18 cellular contexts compared by ENCODE assay signal in genomic region chr7:153432056-153432455, GRCh38.
DNase-seq lines count a peak whose midpoint lies in the region; ATAC-seq, FAIRE-seq and TF ChIP-seq lines count a peak whose summit lies in the region.
"Had no signal": no experiment of that assay in that cellular context is flagged by ENCODE, and none has a peak within 500 bp of the region (broad histone marks: within the 10 kb centered on the region; RNA-seq: fewer than 3 reads in every experiment).

No MANE protein-coding gene starts in this region.

- ATAC-seq in K562 (peak; percentile 71), lower lobe of right lung (no peak), GM18868 (IDR thresholded peaks at IDR 0.05; ENCODE audit: unreplicated experiment) (no peak), HG03460 (IDR thresholded peaks at IDR 0.05; ENCODE audit: unreplicated experiment) (no peak)

- no peaks in the 10 kb centered on the region for H4K20me1 ChIP-seq in K562 (replicated peaks; ENCODE audit: control insufficient read depth, insufficient read depth, low read length)

- H3K4me1 ChIP-seq in K562 (replicated peaks in 1 of 2; ENCODE audit: control insufficient read depth in 2 of 2, insufficient read depth in 2 of 2, low read length in 2 of 2), result peaks cover 0 to 5% of the 10 kb centered on the region in 2 experiments; a peak in 3 of 5 replicates
- no peaks in the 10 kb centered on the region for H3K4me1 ChIP-seq in lower lobe of right lung

- no peaks in the 10 kb centered on the region for H3K36me3 ChIP-seq in K562 (ENCODE audit: control insufficient read depth, insufficient read depth, low read length)
- no peaks in the 10 kb centered on the region for H3K36me3 ChIP-seq in lower lobe of right lung

- CTCF ChIA-PET in K562 (lab: Yijun Ruan, JAX; ENCODE audit: low intra/inter-chr PET ratio), result no interaction called here

- TF ChIP-seq EP300 in K562 (IDR thresholded peaks at IDR 0.05; ENCODE audit: low read length), result no peak

- H3K27me3 ChIP-seq in K562 (ENCODE audit: control insufficient read depth in 2 of 2, insufficient read depth in 2 of 2, low read length in 2 of 2), result peaks cover 5 to 27% of the 10 kb centered on the region in 2 experiments; a peak in 3 of 5 replicates
- H3K27me3 ChIP-seq in lower lobe of right lung (ENCODE audit: low read depth), result no peaks in the 10 kb centered on the region

- H3K36me3 Mint-ChIP-seq in activated naive CD8-positive, alpha-beta T cell treated with anti-CD3 and anti-CD28 coated beads for 36 hours, result no peaks in the 10 kb centered on the region
- H3K36me3 Mint-ChIP-seq: CD14-positive monocyte had no signal

- POLR2A ChIA-PET in K562 (lab: Yijun Ruan, JAX), result no interaction called here

- no peaks in the 10 kb centered on the region for H3K79me2 ChIP-seq in K562 (ENCODE audit: control insufficient read depth, insufficient read depth, low read length)

- FAIRE-seq in K562 (lab: Jason Lieb, UNC), result no peak
- FAIRE-seq: G401.6, GM12892 had no signal

- no TSS peak for BruUV-seq in K562 (replicated peaks; lab: Mats Ljungman, UMichigan)

- H3K27ac Mint-ChIP-seq in activated naive CD8-positive, alpha-beta T cell treated with anti-CD3 and anti-CD28 coated beads for 36 hours, result no peak overlapping the region
- H3K27ac Mint-ChIP-seq: CD14-positive monocyte had no signal

- H3K4me3 Mint-ChIP-seq in activated naive CD8-positive, alpha-beta T cell treated with anti-CD3 and anti-CD28 coated beads for 36 hours, result no peak overlapping the region
- H3K4me3 Mint-ChIP-seq: CD14-positive monocyte had no signal

- no peaks in the 10 kb centered on the region for H3K9me1 ChIP-seq in K562 (ENCODE audit: control insufficient read depth, insufficient read depth, low read length)

- no peak overlapping the region for H3K4me2 ChIP-seq in K562 (ENCODE audit: insufficient read depth, low read length)

- H3K27me3 Mint-ChIP-seq in activated naive CD8-positive, alpha-beta T cell treated with anti-CD3 and anti-CD28 coated beads for 36 hours, result no peaks in the 10 kb centered on the region

- WGBS in K562 (ENCODE audit: insufficient coverage, low coverage, missing lambda C conversion rate), result 3% methylated on average over 9 of the region's 9 CpGs

- peak; percentile 70 for DNase-seq in Daoy (ENCODE audit: low read depth)
- DNase-seq in LoVo (ENCODE audit: low spot score), result peak; percentile 2
- no peak for DNase-seq in K562 (ENCODE audit: extremely low read depth in 1 of 4, low spot score in 3 of 4)
- no peak for DNase-seq in lower lobe of right lung
- DNase-seq in activated naive CD8-positive, alpha-beta T cell treated with anti-CD3 and anti-CD28 coated beads for 36 hours, result no peak
- DNase-seq: COR-L47, DMS53, GOT3, Karpas-422, NCI-H1436, NCI-H2107, NCI-H69, SHP77 had no signal

- H3K9me3 ChIP-seq in K562 (replicated peaks; ENCODE audit: control insufficient read depth, insufficient read depth, low read depth, low read length), result no peaks in the 10 kb centered on the region
- no peaks in the 10 kb centered on the region for H3K9me3 ChIP-seq in lower lobe of right lung

- H3K27ac ChIP-seq in K562 (ENCODE audit: extremely low read depth, low read depth, low read length) (no peak overlapping the region), lower lobe of right lung (no peak overlapping the region)

- no peak overlapping the region for H3K9ac ChIP-seq in K562 (ENCODE audit: insufficient read depth in 1 of 2, low read depth in 2 of 2, low read length in 2 of 2)

- in situ Hi-C loops in K562 (cut with MboI), result no loop called here

- H3K4me3 ChIP-seq in K562 (no peak overlapping the region), lower lobe of right lung (no peak overlapping the region)

- peaks cover 3% of the 10 kb centered on the region for H3K9me3 Mint-ChIP-seq in activated naive CD8-positive, alpha-beta T cell treated with anti-CD3 and anti-CD28 coated beads for 36 hours

- no peak overlapping the region for H2AFZ ChIP-seq in K562 (ENCODE audit: low read depth, low read length)

- intact Hi-C loops in K562 (cut with micrococcal nuclease), result no loop called here
- intact Hi-C loops in lower lobe of right lung (cut with DNase I), result no loop called here

- TF ChIP-seq CTCF in K562 (IDR thresholded peaks at IDR 0.05 in 2 of 3, conservative IDR thresholded peaks at IDR 0.05 in 1 of 3; ENCODE audit: insufficient read depth in 2 of 3, low read depth in 1 of 3, low read length in 3 of 3) (peak in 1 of 3 experiments; percentile 19; a peak in 1 of 6 replicates), lower lobe of right lung (IDR thresholded peaks at IDR 0.05) (peak; percentile 8)

- TF ChIP-seq RAD21 in K562 (CRISPR knock-in tag; conservative IDR thresholded peaks at IDR 0.05 in 1 of 2, IDR thresholded peaks at IDR 0.05 in 1 of 2), result no peak

- no peaks in the 10 kb centered on the region for H3K4me1 Mint-ChIP-seq in activated naive CD8-positive, alpha-beta T cell treated with anti-CD3 and anti-CD28 coated beads for 36 hours
- H3K4me1 Mint-ChIP-seq: CD14-positive monocyte had no signal

- TF ChIP-seq POLR2A in K562 (conservative IDR thresholded peaks at IDR 0.05), result no peak

TF ChIP-seq in K562, 482 proteins besides CTCF, POLR2A, EP300 and RAD21:
- TF ChIP-seq ZBTB5 (IDR thresholded peaks at IDR 0.05) (no peak), ZNF766 (CRISPR knock-in tag; conservative IDR thresholded peaks at IDR 0.05) (0 out of 2 replicates have a peak, but pooled peaks have one; percentile 44), NR2C2 (CRISPR knock-in tag; IDR thresholded peaks at IDR 0.05) (no peak), NR2C2 (tag; IDR thresholded peaks at IDR 0.05) (peak; percentile 29; the same call in 1 of the 2 replicates), TEAD4 (IDR thresholded peaks at IDR 0.05; ENCODE audit: low read length) (peak; percentile 87), TEAD4 (CRISPR knock-in tag; IDR thresholded peaks at IDR 0.05; ENCODE audit: borderline replicate concordance) (no peak), TEAD1 (CRISPR knock-in tag; IDR thresholded peaks at IDR 0.05) (peak; percentile 96 to 99), CTCFL (IDR thresholded peaks at IDR 0.05; ENCODE audit: borderline replicate concordance, insufficient read depth, low read depth, low read length, poor library complexity, severe bottlenecking) (peak; percentile 47), GTF2A2 (tag; IDR thresholded peaks at IDR 0.05) (no peak), SMARCE1 (IDR thresholded peaks at IDR 0.05) (peak; percentile 27; the same call in 1 of the 2 replicates), PTTG1 (tag; IDR thresholded peaks at IDR 0.05; ENCODE audit: low read depth) (no peak), CTBP1 (IDR thresholded peaks at IDR 0.05; ENCODE audit: borderline replicate concordance) (peak; percentile 77), TEAD2 (tag; IDR thresholded peaks at IDR 0.05) (peak; percentile 95)

Comparison
In these comparisons a context has a peak if more than half of its experiments do, and no peak if none do; other contexts are left out.
1. DNase-seq: peak in Daoy (single experiment) and LoVo (single experiment); none in K562 (0 of 4), lower lobe of right lung (single experiment) and activated naive CD8-positive, alpha-beta T cell treated with anti-CD3 and anti-CD28 coated beads for 36 hours (single experiment).